ENCODE assay signal across 1 cellular context in genomic region chr1:50333595-50333974, GRCh38.
TF ChIP-seq lines count a peak whose summit lies in the region.

No MANE protein-coding gene starts in this region.

TF ChIP-seq in K562, 482 proteins besides CTCF, POLR2A, EP300 and RAD21 (continued from another document and continues in another):
- TF ChIP-seq POLR2B (IDR thresholded peaks at IDR 0.05; ENCODE audit: low read depth, partially characterized antibody) (no peak), MCM2 (IDR thresholded peaks at IDR 0.05; ENCODE audit: low read depth) (no peak), CXXC5 (CRISPR knock-in tag; IDR thresholded peaks at IDR 0.05) (peak; percentile 60), ZNF785 (CRISPR knock-in tag; IDR thresholded peaks at IDR 0.05) (no peak), ZNF277 (CRISPR knock-in tag; IDR thresholded peaks at IDR 0.05; ENCODE audit: borderline replicate concordance) (no peak), FOXK2 (conservative IDR thresholded peaks at IDR 0.05 in 1 of 2, IDR thresholded peaks at IDR 0.05 in 1 of 2; ENCODE audit: low read depth in 2 of 2) (no peak), TFAM (CRISPR knock-in tag; conservative IDR thresholded peaks at IDR 0.05) (no peak), MED1 (CRISPR knock-in tag; IDR thresholded peaks at IDR 0.05; ENCODE audit: borderline replicate concordance) (no peak), PCBP2 (IDR thresholded peaks at IDR 0.05; ENCODE audit: low read depth, low read length, poor library complexity, severe bottlenecking) (no peak), TARDBP (IDR thresholded peaks at IDR 0.05) (no peak), KLF1 (tag; IDR thresholded peaks at IDR 0.05) (no peak), SMAD1 (IDR thresholded peaks at IDR 0.05; ENCODE audit: low read depth, low read length, partially characterized antibody) (no peak), ZFP36 (IDR thresholded peaks at IDR 0.05; ENCODE audit: low read depth, low read length, partially characterized antibody) (no peak), MTA2 (IDR thresholded peaks at IDR 0.05; ENCODE audit: low read depth) (no peak), E2F5 (CRISPR knock-in tag; IDR thresholded peaks at IDR 0.05) (peak; percentile 46; the same call in 1 of the 2 replicates), SRSF1 (IDR thresholded peaks at IDR 0.05; ENCODE audit: low read depth, low read length) (0 out of 2 replicates have a peak, but pooled peaks have one; percentile 10), MTA1 (IDR thresholded peaks at IDR 0.05; ENCODE audit: borderline replicate concordance) (no peak), ZNF253 (CRISPR knock-in tag; conservative IDR thresholded peaks at IDR 0.05) (no peak), GABPB1 (CRISPR knock-in tag; IDR thresholded peaks at IDR 0.05) (no peak), HMG20B (CRISPR knock-in tag; IDR thresholded peaks at IDR 0.05) (no peak), ZNF707 (CRISPR knock-in tag; conservative IDR thresholded peaks at IDR 0.05) (no peak), HNRNPL (IDR thresholded peaks at IDR 0.05; ENCODE audit: low read depth, low read length) (no peak), CHAMP1 (IDR thresholded peaks at IDR 0.05) (no peak), PPARD (CRISPR knock-in tag; IDR thresholded peaks at IDR 0.05) (no peak), RHOXF2B (CRISPR knock-in tag; conservative IDR thresholded peaks at IDR 0.05) (no peak), HNRNPLL (IDR thresholded peaks at IDR 0.05; ENCODE audit: low read depth, low read length, poor library complexity, severe bottlenecking) (peak; percentile 25), BMI1 (IDR thresholded peaks at IDR 0.05; ENCODE audit: low read length) (no peak), FOXP4 (CRISPR knock-in tag; IDR thresholded peaks at IDR 0.05; ENCODE audit: borderline replicate concordance) (no peak), KAT2B (IDR thresholded peaks at IDR 0.05; ENCODE audit: low read depth, low read length) (no peak), MAZ (CRISPR knock-in tag; conservative IDR thresholded peaks at IDR 0.05 in 1 of 2, IDR thresholded peaks at IDR 0.05 in 1 of 2) (no peak), TBP (optimal IDR thresholded peaks at IDR 0.05; ENCODE audit: low read depth, low read length) (peak; percentile 34), CTCFL (IDR thresholded peaks at IDR 0.05; ENCODE audit: borderline replicate concordance, insufficient read depth, low read depth, low read length, poor library complexity, severe bottlenecking) (peak; percentile 89), TAF1 (IDR thresholded peaks at IDR 0.05; ENCODE audit: control insufficient read depth, extremely low read depth, insufficient read depth, low read length, severe bottlenecking) (no peak), ZNF57 (CRISPR knock-in tag; IDR thresholded peaks at IDR 0.05) (no peak), ZNF764 (CRISPR knock-in tag; IDR thresholded peaks at IDR 0.05; ENCODE audit: low read depth) (no peak), PRDM10 (IDR thresholded peaks at IDR 0.05; ENCODE audit: partially characterized antibody) (no peak), E4F1 (CRISPR knock-in tag; IDR thresholded peaks at IDR 0.05; ENCODE audit: borderline replicate concordance) (no peak), JUND (IDR thresholded peaks at IDR 0.05; ENCODE audit: borderline replicate concordance, low read depth, low read length) (no peak), JUND (tag; IDR thresholded peaks at IDR 0.05; ENCODE audit: borderline replicate concordance, low read depth, low read length) (no peak), MTF1 (CRISPR knock-in tag; IDR thresholded peaks at IDR 0.05; ENCODE audit: borderline replicate concordance) (no peak), HES1 (IDR thresholded peaks at IDR 0.05; ENCODE audit: low read depth) (no peak), MITF (IDR thresholded peaks at IDR 0.05) (0 out of 2 replicates have a peak, but pooled peaks have one; percentile 31), ZNF3 (CRISPR knock-in tag; IDR thresholded peaks at IDR 0.05) (no peak), DPF2 (IDR thresholded peaks at IDR 0.05) (no peak), CBFB (CRISPR knock-in tag; IDR thresholded peaks at IDR 0.05) (no peak), HSF4 (CRISPR knock-in tag; IDR thresholded peaks at IDR 0.05; ENCODE audit: borderline replicate concordance) (no peak), SRSF3 (IDR thresholded peaks at IDR 0.05; ENCODE audit: insufficient read depth, low read length) (no peak), CREB3L1 (IDR thresholded peaks at IDR 0.05; ENCODE audit: borderline replicate concordance, low read depth) (no peak), KDM2B (CRISPR knock-in tag; IDR thresholded peaks at IDR 0.05) (no peak)
